1 cellular context compared by ENCODE assay signal in the genomic region with DNA sequence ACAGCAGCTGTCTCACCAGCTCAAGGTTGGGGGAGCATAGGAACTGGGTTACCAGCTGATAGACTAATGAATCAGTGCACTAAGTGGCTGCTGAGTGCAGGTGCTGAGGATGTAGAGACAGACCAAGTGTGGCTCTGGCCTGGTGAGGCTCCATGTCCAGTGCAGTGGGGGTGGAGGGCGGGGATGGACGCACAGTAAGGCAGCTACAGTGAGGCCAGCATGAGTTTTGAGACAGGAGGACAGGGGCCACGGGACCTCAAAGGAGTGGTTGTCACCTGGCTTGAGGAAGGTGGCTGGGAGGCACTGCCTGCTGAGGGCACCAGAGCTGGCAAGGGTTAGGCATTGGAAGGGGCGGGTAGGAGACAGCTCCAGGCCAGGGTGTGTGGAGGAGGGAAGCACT.
A peak's percentile ranks its signal among the peaks of the same experiment; 100 is the strongest.
TF ChIP-seq lines count a peak whose summit lies in the region.

No MANE protein-coding gene starts in this region.

TF ChIP-seq in GM12878, 131 proteins besides CTCF, POLR2A, EP300 and RAD21:
- TF ChIP-seq HDGF (IDR thresholded peaks at IDR 0.05) (peak; percentile 22; the same call in 1 of the 2 replicates), RELA (IDR thresholded peaks at IDR 0.05; ENCODE audit: borderline replicate concordance, partially characterized antibody) (no peak)
